18 cellular contexts compared by ENCODE assay signal in the genomic region with DNA sequence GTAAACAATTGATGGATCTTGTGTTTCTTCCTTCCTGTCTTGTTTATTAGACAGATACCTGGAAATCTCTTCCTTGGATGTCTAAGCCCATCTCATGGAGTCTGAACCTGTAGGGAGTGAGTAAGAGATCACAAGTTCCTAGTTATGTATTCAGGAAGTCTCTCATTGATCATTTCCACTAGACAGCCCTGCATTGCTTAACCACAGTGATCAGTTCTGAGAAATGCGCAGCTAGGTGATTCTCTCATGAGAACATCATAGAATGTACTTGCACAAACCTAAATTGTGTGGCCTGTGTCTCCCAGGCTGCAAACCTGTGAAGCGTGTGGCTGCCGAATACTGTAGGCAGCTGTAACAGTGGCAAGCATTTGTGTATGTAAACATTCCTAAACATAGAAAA. TPM values are rescaled to one million over a fixed set of nuclear protein-coding genes. Genes with fewer than 3 reads are reported as not detected.
DNase-seq lines count a peak whose midpoint lies in the region; ATAC-seq and TF ChIP-seq lines count a peak whose summit lies in the region.
"Had no signal": no experiment of that assay in that cellular context is flagged by ENCODE, and none has a peak within 500 bp of the region (broad histone marks: within the 10 kb centered on the region; RNA-seq: fewer than 3 reads in every experiment).

No MANE protein-coding gene starts in this region.

- H3K79me2 ChIP-seq in mammary epithelial cell (ENCODE audit: insufficient read depth, low read length): peaks cover 30% of the 10 kb centered on the region
- no peaks in the 10 kb centered on the region for H3K79me2 ChIP-seq in neural progenitor cell (ENCODE audit: low read depth)

- WGBS in mammary epithelial cell (ENCODE audit: low coverage, missing lambda C conversion rate): 100% methylated on average over 3 of the region's 3 CpGs

- H2AFZ ChIP-seq in mammary epithelial cell (ENCODE audit: low read depth, low read length): no peak overlapping the region
- no peak overlapping the region for H2AFZ ChIP-seq in neural progenitor cell (replicated peaks)
- H2AFZ ChIP-seq: parathyroid adenoma had no signal

- TF ChIP-seq CTCF in mammary epithelial cell (conservative IDR thresholded peaks at IDR 0.05 in 1 of 2, IDR thresholded peaks at IDR 0.05 in 1 of 2; ENCODE audit: extremely low read depth in 1 of 2, insufficient read depth in 1 of 2, low read depth in 1 of 2, low read length in 2 of 2) (no peak), neural progenitor cell (IDR thresholded peaks at IDR 0.05) (no peak), progenitor cell of endocrine pancreas (IDR thresholded peaks at IDR 0.05; ENCODE audit: unreplicated experiment) (no peak)

- H4K20me1 ChIP-seq in mammary epithelial cell (ENCODE audit: insufficient read depth, low read length) (no peaks in the 10 kb centered on the region), neural progenitor cell (ENCODE audit: low read depth) (no peaks in the 10 kb centered on the region)

- no TSS peak for BruUV-seq in mammary epithelial cell (replicated peaks; lab: Mats Ljungman, UMichigan)

- no peak overlapping the region for H3K4me2 ChIP-seq in mammary epithelial cell (ENCODE audit: insufficient read depth, low read depth, low read length)
- no peak overlapping the region for H3K4me2 ChIP-seq in neural progenitor cell

- H3K36me3 Mint-ChIP-seq in activated CD4-positive, alpha-beta T cell treated with anti-CD3 and anti-CD28 coated beads, Interleukin-2, amount 10 ng/mL, durations not matched to agents 24 days and 14 days (ENCODE audit: low read depth): peaks cover 42% of the 10 kb centered on the region
- H3K36me3 Mint-ChIP-seq in neural progenitor cell (peaks cover 57% of the 10 kb centered on the region), progenitor cell of endocrine pancreas (ENCODE audit: insufficient read depth) (peaks cover 37% of the 10 kb centered on the region)

- H3K4me1 ChIP-seq in mammary epithelial cell (ENCODE audit: insufficient read depth, low read length) (peaks cover 14% of the 10 kb centered on the region), neural progenitor cell (no peaks in the 10 kb centered on the region)
- H3K4me1 ChIP-seq: parathyroid adenoma had no signal

- in situ Hi-C loops in mammary epithelial cell (cut with MboI; ENCODE audit: low sequenced_read_pairs in 2 of 2): no loop called here

- peak; percentile 79 for DNase-seq in activated CD4-positive, alpha-beta T cell treated with anti-CD3 and anti-CD28 coated beads, Interleukin-2, amount 10 ng/mL, durations not matched to agents 24 days and 14 days
- DNase-seq in activated CD4-positive, alpha-beta T cell treated with anti-CD3 and anti-CD28 coated beads for 1 hour: no peak
- peak; percentile 11 for DNase-seq in mammary epithelial cell
- no peak for DNase-seq in neural progenitor cell (ENCODE audit: low spot score)
- no peak for DNase-seq in progenitor cell of endocrine pancreas (ENCODE audit: low spot score, unreplicated experiment)
- no peak for DNase-seq in DMS53 (lab: John Stamatoyannopoulos, UW)
- DNase-seq: amygdala, H9, head of caudate nucleus, kidney, NCI-H1105 treated with DMSO at 0.1 percent for 48 hours, NCI-H446 had no signal

- H3K4me3 Mint-ChIP-seq in activated CD4-positive, alpha-beta T cell treated with anti-CD3 and anti-CD28 coated beads, Interleukin-2, amount 10 ng/mL, durations not matched to agents 24 days and 14 days: peak overlapping the region; percentile 51
- H3K4me3 Mint-ChIP-seq in neural progenitor cell (no peak overlapping the region), progenitor cell of endocrine pancreas (ENCODE audit: low read depth) (no peak overlapping the region)
- H3K4me3 Mint-ChIP-seq: CD14-positive monocyte, H9 had no signal

- H3K27ac Mint-ChIP-seq in activated CD4-positive, alpha-beta T cell treated with anti-CD3 and anti-CD28 coated beads, Interleukin-2, amount 10 ng/mL, durations not matched to agents 24 days and 14 days: peak overlapping the region; percentile 79
- peak overlapping the region; percentile 13 for H3K27ac Mint-ChIP-seq in neural progenitor cell
- H3K27ac Mint-ChIP-seq in progenitor cell of endocrine pancreas: no peak overlapping the region

- H3F3A ChIP-seq in neural progenitor cell (ENCODE audit: low read depth): no peaks in the 10 kb centered on the region

- intact Hi-C loops in activated CD4-positive, alpha-beta T cell treated with anti-CD3 and anti-CD28 coated beads, Interleukin-2, amount 10 ng/mL, durations not matched to agents 24 days and 14 days (cut with micrococcal nuclease): loop anchor here (2.0 kb wide), 1 partner anchor 39 kb away; a partner anchor contains a TSS
- intact Hi-C loops in mammary epithelial cell (cut with micrococcal nuclease): no loop called here

- peaks cover 33% of the 10 kb centered on the region for H3K4me1 Mint-ChIP-seq in activated CD4-positive, alpha-beta T cell treated with anti-CD3 and anti-CD28 coated beads, Interleukin-2, amount 10 ng/mL, durations not matched to agents 24 days and 14 days
- H3K4me1 Mint-ChIP-seq in neural progenitor cell: peaks cover 17% of the 10 kb centered on the region
- H3K4me1 Mint-ChIP-seq in progenitor cell of endocrine pancreas (ENCODE audit: low read depth): peaks cover 4% of the 10 kb centered on the region

- H3K27me3 ChIP-seq in mammary epithelial cell (ENCODE audit: insufficient read depth, low read length) (no peaks in the 10 kb centered on the region), neural progenitor cell (no peaks in the 10 kb centered on the region)
- H3K27me3 ChIP-seq: esophagus muscularis mucosa had no signal

- H3K27ac ChIP-seq in mammary epithelial cell (ENCODE audit: insufficient read depth, low read depth, low read length) (no peak overlapping the region), neural progenitor cell (no peak overlapping the region)
- H3K27ac ChIP-seq: parathyroid adenoma, SK-N-MC had no signal

- dilution Hi-C loops in mammary epithelial cell (cut with HindIII; ENCODE audit: low sequenced_read_pairs): no loop called here

- H3K4me3 ChIP-seq in mammary epithelial cell (replicated peaks in 1 of 3; ENCODE audit: insufficient read depth in 1 of 3, low read depth in 2 of 3, low read length in 3 of 3): no peak overlapping the region
- no peak overlapping the region for H3K4me3 ChIP-seq in neural progenitor cell
- H3K4me3 ChIP-seq: esophagus muscularis mucosa, SK-N-MC had no signal

- ATAC-seq in HG03442 (IDR thresholded peaks at IDR 0.05; ENCODE audit: unreplicated experiment) (peak; percentile 56), HG02884 (IDR thresholded peaks at IDR 0.05; ENCODE audit: unreplicated experiment) (no peak)

- CTCF ChIA-PET in mammary epithelial cell (lab: Charles Lee; ENCODE audit: low non-redundant PET): no interaction called here

- H3K9me3 ChIP-seq in mammary epithelial cell (replicated peaks; ENCODE audit: insufficient read depth, low read length) (no peaks in the 10 kb centered on the region), neural progenitor cell (ENCODE audit: low read depth) (no peaks in the 10 kb centered on the region)
- H3K9me3 ChIP-seq: esophagus muscularis mucosa had no signal

- H3K36me3 ChIP-seq in mammary epithelial cell (ENCODE audit: insufficient read depth, low read length) (peaks cover 9% of the 10 kb centered on the region), neural progenitor cell (peaks cover 5% of the 10 kb centered on the region)

- H3K9me3 Mint-ChIP-seq in activated CD4-positive, alpha-beta T cell treated with anti-CD3 and anti-CD28 coated beads, Interleukin-2, amount 10 ng/mL, durations not matched to agents 24 days and 14 days: peaks cover 4% of the 10 kb centered on the region
- H3K9me3 Mint-ChIP-seq in neural progenitor cell: peaks cover 11% of the 10 kb centered on the region
- H3K9me3 Mint-ChIP-seq in progenitor cell of endocrine pancreas (ENCODE audit: low read depth): peaks cover 3% of the 10 kb centered on the region
- H3K9me3 Mint-ChIP-seq: H9 had no signal

- no peaks in the 10 kb centered on the region for H3K27me3 Mint-ChIP-seq in activated CD4-positive, alpha-beta T cell treated with anti-CD3 and anti-CD28 coated beads, Interleukin-2, amount 10 ng/mL, durations not matched to agents 24 days and 14 days
- peaks cover 2% of the 10 kb centered on the region for H3K27me3 Mint-ChIP-seq in neural progenitor cell (ENCODE audit: insufficient read depth, low read depth)
- H3K27me3 Mint-ChIP-seq in progenitor cell of endocrine pancreas: no peaks in the 10 kb centered on the region

- H3K9ac ChIP-seq in mammary epithelial cell (ENCODE audit: insufficient read depth, low read length) (no peak overlapping the region), neural progenitor cell (no peak overlapping the region)
- H3K9ac ChIP-seq: parathyroid adenoma had no signal

RNA-seq across cellular contexts. Expression of a gene that starts 39.1 kb away (rescaled TPM):
- 18.7 and 19.3 TPM in 2 replicates for total RNA-seq in activated CD4-positive, alpha-beta T cell treated with anti-CD3 and anti-CD28 coated beads, Interleukin-2, amount 10 ng/mL, durations not matched to agents 24 days and 14 days
- total RNA-seq in mammary epithelial cell (10 to 100 TPM; 27.3 to 29.7 TPM), neural progenitor cell (ENCODE audit: low replicate concordance) (19.7 and 20.3 TPM in 2 replicates), progenitor cell of endocrine pancreas (46.2 and 49.3 TPM in 2 replicates)
- 11.3 TPM for polyA plus RNA-seq in mammary epithelial cell
- 45.2 TPM for polyA minus RNA-seq in mammary epithelial cell

RNA-seq across cellular contexts. Expression of a gene that starts 54.8 kb away (rescaled TPM):
- total RNA-seq in activated CD4-positive, alpha-beta T cell treated with anti-CD3 and anti-CD28 coated beads, Interleukin-2, amount 10 ng/mL, durations not matched to agents 24 days and 14 days: 0.17 TPM in 1 of 2 replicates, not detected in the other
- total RNA-seq in mammary epithelial cell: 10 to 100 TPM; 27.5 to 45.8 TPM
- polyA plus RNA-seq in mammary epithelial cell: 10.9 TPM
- polyA minus RNA-seq in mammary epithelial cell: 8.7 TPM
- 35.9 and 91.8 TPM in 2 replicates for total RNA-seq in neural progenitor cell (ENCODE audit: low replicate concordance)
- 75.3 and 79.1 TPM in 2 replicates for total RNA-seq in progenitor cell of endocrine pancreas
- polyA plus RNA-seq: CD14-positive monocyte had no signal

Comparison
In these comparisons a context has a peak if more than half of its experiments do, and no peak if none do; other contexts are left out.
1. DNase-seq: peak in activated CD4-positive, alpha-beta T cell treated with anti-CD3 and anti-CD28 coated beads, Interleukin-2, amount 10 ng/mL, durations not matched to agents 24 days and 14 days (single experiment) and mammary epithelial cell (single experiment); none in activated CD4-positive, alpha-beta T cell treated with anti-CD3 and anti-CD28 coated beads for 1 hour (single experiment), neural progenitor cell (single experiment), progenitor cell of endocrine pancreas (single experiment) and DMS53 (single experiment).
2. RNA of a gene that starts 54.8 kb away (total RNA-seq): 75.3 to 79.1 TPM in progenitor cell of endocrine pancreas, 27.5 to 45.8 TPM in mammary epithelial cell and 35.9 to 91.8 TPM in neural progenitor cell; 0.17 TPM in activated CD4-positive, alpha-beta T cell treated with anti-CD3 and anti-CD28 coated beads, Interleukin-2, amount 10 ng/mL, durations not matched to agents 24 days and 14 days; every median in the first group is over 10 times any median in the second.